18 cellular contexts compared by ENCODE assay signal in the genomic region with DNA sequence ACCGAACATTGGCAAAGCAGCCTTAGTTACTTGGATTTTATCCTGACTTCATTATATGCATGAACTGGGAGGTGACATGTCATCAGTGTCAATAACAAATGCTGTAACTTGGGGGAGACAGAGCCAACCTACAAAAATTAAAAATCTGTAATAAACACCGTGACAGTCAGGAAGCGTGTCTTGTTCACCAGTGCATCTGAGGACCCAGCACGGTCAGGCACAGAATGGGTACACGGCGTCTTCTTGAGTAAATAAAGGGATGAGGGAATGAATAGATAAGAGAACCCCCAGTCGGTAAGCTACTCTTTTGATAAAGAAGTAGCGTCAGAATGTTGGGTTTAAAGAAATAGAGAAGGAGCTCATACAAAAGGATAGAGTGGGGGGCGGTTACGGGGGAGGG. TPM values are rescaled to one million over a fixed set of nuclear protein-coding genes. Genes with fewer than 3 reads are reported as not detected.
DNase-seq lines count a peak whose midpoint lies in the region; ATAC-seq and TF ChIP-seq lines count a peak whose summit lies in the region.
"Had no signal": no experiment of that assay in that cellular context is flagged by ENCODE, and none has a peak within 500 bp of the region (broad histone marks: within the 10 kb centered on the region; RNA-seq: fewer than 3 reads in every experiment).

No MANE protein-coding gene starts in this region.

- H3K27ac Mint-ChIP-seq in stimulated activated memory B cell treated with anti-CD40 and anti-IgM and Interleukin-4, amounts not matched to agents 10 μg/mL and 1 μg/mL and 100 μg/mL, for 72 hours = peak overlapping the region; percentile 69
- H3K27ac Mint-ChIP-seq in mesothelial cell of epicardium = no peak overlapping the region
- H3K27ac Mint-ChIP-seq: CD4-positive, alpha-beta T cell had no signal

- no peak for TF ChIP-seq CTCF in left ventricle myocardium inferior (IDR thresholded peaks at IDR 0.05; ENCODE audit: borderline replicate concordance)
- no peak for TF ChIP-seq CTCF in OCI-LY3 (IDR thresholded peaks at IDR 0.05; ENCODE audit: low read depth, low read length)
- TF ChIP-seq CTCF in mesothelial cell of epicardium (IDR thresholded peaks at IDR 0.05; ENCODE audit: unreplicated experiment) = no peak

- H3K36me3 ChIP-seq in left ventricle myocardium inferior = peaks cover 24% of the 10 kb centered on the region
- peaks cover 65% of the 10 kb centered on the region for H3K36me3 ChIP-seq in OCI-LY3 (replicated peaks; ENCODE audit: low read depth, low read length)

- ATAC-seq in Right ventricle myocardium inferior (no peak), GM18505 (IDR thresholded peaks at IDR 0.05; ENCODE audit: unreplicated experiment) (no peak)
- ATAC-seq in stimulated activated memory B cell treated with anti-CD40 and anti-IgM and Interleukin-4, amounts not matched to agents 10 μg/mL and 1 μg/mL and 100 μg/mL, for 72 hours = no peak

- no peaks in the 10 kb centered on the region for H3K9me3 ChIP-seq in left ventricle myocardium inferior (replicated peaks)
- H3K9me3 ChIP-seq in OCI-LY3 (ENCODE audit: insufficient read depth, low read length) = 0 out of 2 replicates have a peak, but pooled peaks cover 4% of the 10 kb centered on the region

- H3K4me1 ChIP-seq in left ventricle myocardium inferior (peaks cover 38% of the 10 kb centered on the region), OCI-LY3 (ENCODE audit: low read length) (peaks cover 39% of the 10 kb centered on the region)

- H3K4me3 ChIP-seq in left ventricle myocardium inferior (no peak overlapping the region), OCI-LY3 (ENCODE audit: low read length) (peak overlapping the region; percentile 68)

- H3K27ac ChIP-seq in left ventricle myocardium inferior (replicated peaks) (peak overlapping the region; percentile 75), OCI-LY3 (ENCODE audit: low read length) (peak overlapping the region; percentile 99), caudate nucleus (ENCODE audit: low read depth, low read length) (peak overlapping the region; percentile 48)
- H3K27ac ChIP-seq: C4-2B, HL-60 had no signal

- no peak overlapping the region for H2AFZ ChIP-seq in OCI-LY3 (ENCODE audit: low read depth, low read length)

- no peaks in the 10 kb centered on the region for H3K27me3 Mint-ChIP-seq in stimulated activated memory B cell treated with anti-CD40 and anti-IgM and Interleukin-4, amounts not matched to agents 10 μg/mL and 1 μg/mL and 100 μg/mL, for 72 hours
- no peaks in the 10 kb centered on the region for H3K27me3 Mint-ChIP-seq in mesothelial cell of epicardium (ENCODE audit: low read depth)
- H3K27me3 Mint-ChIP-seq: CD4-positive, alpha-beta T cell had no signal

- peak overlapping the region; percentile 88 for H3K9ac ChIP-seq in OCI-LY3 (ENCODE audit: low read length)

- H4K20me1 ChIP-seq in OCI-LY3 (ENCODE audit: insufficient read depth, low read length) = no peaks in the 10 kb centered on the region

- H3K4me2 ChIP-seq in OCI-LY3 (ENCODE audit: low read length) = peak overlapping the region; percentile 95

- no peak for TF ChIP-seq POLR2A in GM18505 (IDR thresholded peaks at IDR 0.05; ENCODE audit: borderline replicate concordance, extremely low read depth, insufficient read depth, insufficient read length)

- peaks cover 43% of the 10 kb centered on the region for H3K36me3 Mint-ChIP-seq in stimulated activated memory B cell treated with anti-CD40 and anti-IgM and Interleukin-4, amounts not matched to agents 10 μg/mL and 1 μg/mL and 100 μg/mL, for 72 hours
- H3K36me3 Mint-ChIP-seq in mesothelial cell of epicardium = peaks cover 34% of the 10 kb centered on the region

- DNase-seq in left ventricle myocardium inferior = no peak
- DNase-seq in Right ventricle myocardium inferior (ENCODE audit: missing footprints) = no peak
- DNase-seq in caudate nucleus (lab: John Stamatoyannopoulos, UW) = no peak
- DNase-seq in mesothelial cell of epicardium (ENCODE audit: low spot score in 2 of 2, unreplicated experiment in 2 of 2) = no peak
- DNase-seq in T-helper 2 cell = no peak
- DNase-seq: ACHN; AML-193; CD4-positive, alpha-beta T cell; DMS153; DMS79; GDM1; GOT3; H7 had no signal

- H3K4me1 Mint-ChIP-seq in stimulated activated memory B cell treated with anti-CD40 and anti-IgM and Interleukin-4, amounts not matched to agents 10 μg/mL and 1 μg/mL and 100 μg/mL, for 72 hours = peaks cover 33% of the 10 kb centered on the region
- no peaks in the 10 kb centered on the region for H3K4me1 Mint-ChIP-seq in mesothelial cell of epicardium

- peaks cover 51% of the 10 kb centered on the region for H3K79me2 ChIP-seq in OCI-LY3 (ENCODE audit: low read length)

- H3K4me3 Mint-ChIP-seq in stimulated activated memory B cell treated with anti-CD40 and anti-IgM and Interleukin-4, amounts not matched to agents 10 μg/mL and 1 μg/mL and 100 μg/mL, for 72 hours = no peak overlapping the region
- no peak overlapping the region for H3K4me3 Mint-ChIP-seq in mesothelial cell of epicardium
- H3K4me3 Mint-ChIP-seq: CD4-positive, alpha-beta T cell had no signal

- intact Hi-C loops in left ventricle myocardium inferior (cut with micrococcal nuclease) (no loop called here), Right ventricle myocardium inferior (cut with DNase I) (no loop called here)

- H3K27me3 ChIP-seq in left ventricle myocardium inferior (ENCODE audit: low read depth) (no peaks in the 10 kb centered on the region), OCI-LY3 (ENCODE audit: low read depth, low read length) (no peaks in the 10 kb centered on the region)

- H3K9me3 Mint-ChIP-seq in stimulated activated memory B cell treated with anti-CD40 and anti-IgM and Interleukin-4, amounts not matched to agents 10 μg/mL and 1 μg/mL and 100 μg/mL, for 72 hours = no peaks in the 10 kb centered on the region
- H3K9me3 Mint-ChIP-seq in mesothelial cell of epicardium = no peaks in the 10 kb centered on the region
- H3K9me3 Mint-ChIP-seq: CD4-positive, alpha-beta T cell had no signal

RNA-seq across cellular contexts. Expression of gene TRAPPC12, which starts 25.0 kb away (rescaled TPM):
- total RNA-seq in left ventricle myocardium inferior (127 TPM), Right ventricle myocardium inferior (110 TPM), mesothelial cell of epicardium (121 to 134 TPM (median 128 TPM) in 3 replicates)

RNA-seq across cellular contexts. Expression of gene EIPR1, which starts 26.9 kb away (rescaled TPM):
- total RNA-seq in left ventricle myocardium inferior = 12.2 TPM
- total RNA-seq in Right ventricle myocardium inferior = 10.2 TPM
- total RNA-seq in mesothelial cell of epicardium = 25.4 to 27.9 TPM (median 26.4 TPM) in 3 replicates

Comparison
In these comparisons a context has a peak if more than half of its experiments do, and no peak if none do; other contexts are left out.
1. H3K27ac ChIP-seq: peak in every context shown above with its lines; median percentile 99 in OCI-LY3; 75 in left ventricle myocardium inferior; 48 in caudate nucleus.